In the genomic region with DNA sequence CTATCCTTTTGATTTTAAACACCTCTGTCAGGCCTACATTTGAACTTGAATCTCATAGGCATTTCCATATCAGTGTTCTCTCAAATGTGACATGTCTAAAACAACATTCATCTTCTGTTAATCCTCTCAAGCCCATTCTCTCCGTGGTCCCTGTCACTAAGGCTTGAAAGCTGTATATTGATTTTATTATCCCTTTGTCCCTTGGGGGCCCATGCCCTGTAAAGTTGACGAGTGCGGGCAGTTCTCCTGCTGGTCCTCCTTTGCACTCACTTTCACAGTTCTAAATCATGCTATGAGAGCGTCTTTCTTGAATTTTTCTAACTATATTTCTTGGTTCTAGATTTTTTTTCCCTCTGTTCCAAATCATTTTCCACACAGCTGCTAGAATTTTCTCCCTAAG, we compare ENCODE assay signal across 23 cellular contexts.
"Had no signal": no experiment of that assay in that cellular context is flagged by ENCODE, and none has a peak within 500 bp of the region (broad histone marks: within the 10 kb centered on the region; RNA-seq: fewer than 3 reads in every experiment).

No MANE protein-coding gene starts in this region.

- DNase-seq: activated CD4-positive, alpha-beta memory T cell treated with anti-CD3 and anti-CD28 coated beads for 36 hours; activated CD4-positive, alpha-beta T cell treated with anti-CD3 and anti-CD28 coated beads, Interleukin-2, amount 10 ng/mL, durations not matched to agents 24 days and 14 days; activated CD4-positive, CD25-positive, alpha-beta regulatory T cell treated with anti-CD3 and anti-CD28 coated beads, Interleukin-2, amount 50 U/mL, for 72 hours; activated T-cell treated with anti-CD3 and anti-CD28 coated beads, Interleukin-2, amount 50 U/mL, for 4 hours; anterior cingulate cortex; effector CD8-positive, alpha-beta T cell; esophagus squamous epithelium; foreskin melanocyte; kidney glomerular epithelial cell; left ventricle myocardium inferior; right lobe of liver; stimulated activated CD4-positive, alpha-beta T cell treated with anti-CD3 and anti-CD28 coated beads, Interleukin-2, amount 100 ng/mL, for 48 hours; stimulated activated naive CD4-positive, alpha-beta T cell treated with Interleukin-2 at 50 U/mL for 16 hours; testis; trophoblast cell; uterus had no signal

- H3K4me3 Mint-ChIP-seq: activated CD4-positive, alpha-beta memory T cell treated with anti-CD3 and anti-CD28 coated beads for 36 hours; activated CD4-positive, alpha-beta T cell treated with anti-CD3 and anti-CD28 coated beads, Interleukin-2, amount 10 ng/mL, durations not matched to agents 24 days and 14 days; activated naive CD8-positive, alpha-beta T cell; activated T-cell treated with anti-CD3 and anti-CD28 coated beads, Interleukin-2, amount 50 U/mL, for 4 hours; activated T-helper 17 cell treated with anti-CD3 and anti-CD28 coated beads, Interleukin-2, amount 50 U/mL, for 72 hours; nephron; T-helper 2 cell treated with Interferon-gamma antibody and Interleukin-4, amounts not matched to agents 5 μg/mL and 100 μg/mL, for 36 hours had no signal

- H3K4me1 ChIP-seq: uterus had no signal

- H3K27me3 Mint-ChIP-seq: activated CD4-positive, alpha-beta memory T cell treated with anti-CD3 and anti-CD28 coated beads for 36 hours; activated CD4-positive, alpha-beta T cell treated with anti-CD3 and anti-CD28 coated beads, Interleukin-2, amount 10 ng/mL, durations not matched to agents 24 days and 14 days; activated naive CD8-positive, alpha-beta T cell; activated T-helper 17 cell treated with anti-CD3 and anti-CD28 coated beads, Interleukin-2, amount 50 U/mL, for 72 hours had no signal

- H3K27ac Mint-ChIP-seq: activated CD4-positive, alpha-beta memory T cell treated with anti-CD3 and anti-CD28 coated beads for 36 hours; activated CD4-positive, alpha-beta T cell treated with anti-CD3 and anti-CD28 coated beads, Interleukin-2, amount 10 ng/mL, durations not matched to agents 24 days and 14 days; activated naive CD8-positive, alpha-beta T cell; activated T-helper 17 cell treated with anti-CD3 and anti-CD28 coated beads, Interleukin-2, amount 50 U/mL, for 72 hours; T-helper 2 cell treated with Interferon-gamma antibody and Interleukin-4, amounts not matched to agents 5 μg/mL and 100 μg/mL, for 36 hours had no signal

- H3K9me3 Mint-ChIP-seq: activated T-helper 17 cell treated with anti-CD3 and anti-CD28 coated beads, Interleukin-2, amount 50 U/mL, for 72 hours had no signal

- H3K27me3 ChIP-seq: esophagus squamous epithelium, neutrophil, right lobe of liver, testis, uterus had no signal

- H3K4me1 Mint-ChIP-seq: activated CD4-positive, alpha-beta T cell treated with anti-CD3 and anti-CD28 coated beads, Interleukin-2, amount 10 ng/mL, durations not matched to agents 24 days and 14 days had no signal

- ATAC-seq: activated T-cell treated with anti-CD3 and anti-CD28 coated beads, Interleukin-2, amount 50 U/mL, for 4 hours; activated T-helper 17 cell treated with anti-CD3 and anti-CD28 coated beads, Interleukin-2, amount 50 U/mL, for 72 hours; right lobe of liver had no signal

- H3K36me3 ChIP-seq: esophagus squamous epithelium, left ventricle myocardium inferior, neutrophil, right lobe of liver, uterus had no signal

- H3K9me3 ChIP-seq: esophagus squamous epithelium, neutrophil, testis, uterus had no signal

- H3K27ac ChIP-seq: epithelial cell of prostate, esophagus squamous epithelium, left ventricle myocardium inferior, neutrophil, right lobe of liver, testis, uterus had no signal

- H3K4me3 ChIP-seq: esophagus squamous epithelium, left ventricle myocardium inferior, lung, right lobe of liver, testis, uterus had no signal
